ENCODE assay signal across 10 cellular contexts in the genomic region with DNA sequence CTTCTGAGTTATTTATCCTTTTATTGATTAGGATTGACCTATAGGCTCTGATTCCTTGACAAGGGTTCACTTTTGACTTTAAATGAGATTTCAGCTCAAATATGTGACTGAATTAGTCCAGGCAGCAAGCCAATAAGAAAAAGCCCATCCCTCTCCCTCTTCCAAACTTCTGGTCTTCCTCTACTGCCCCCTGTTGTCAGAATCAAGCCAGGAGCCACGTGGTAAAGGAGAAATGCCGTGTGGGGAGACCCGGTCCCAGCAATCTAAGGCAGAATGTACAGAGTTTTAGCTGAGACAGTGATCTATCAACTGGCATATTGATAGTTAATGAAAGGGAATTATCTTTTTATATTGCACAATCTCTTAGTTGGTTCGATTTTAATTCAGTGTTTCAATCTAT. TPM values are rescaled to one million over a fixed set of nuclear protein-coding genes. Genes with fewer than 3 reads are reported as not detected.
DNase-seq lines count a peak whose midpoint lies in the region; ATAC-seq and TF ChIP-seq lines count a peak whose summit lies in the region.
"Had no signal": no experiment of that assay in that cellular context is flagged by ENCODE, and none has a peak within 500 bp of the region (broad histone marks: within the 10 kb centered on the region; RNA-seq: fewer than 3 reads in every experiment).

No MANE protein-coding gene starts in this region.

- peak; percentile 39 for TF ChIP-seq CTCF in SK-N-SH (IDR thresholded peaks at IDR 0.05)
- peak; percentile 43 for TF ChIP-seq CTCF in NB4 (IDR thresholded peaks at IDR 0.05; ENCODE audit: low read depth, low read length)
- TF ChIP-seq CTCF in coronary artery (IDR thresholded peaks at IDR 0.05) = no peak
- TF ChIP-seq CTCF in progenitor cell of endocrine pancreas (IDR thresholded peaks at IDR 0.05; ENCODE audit: unreplicated experiment) = peak; percentile 40

- peaks cover 38% of the 10 kb centered on the region for H3K27me3 Mint-ChIP-seq in progenitor cell of endocrine pancreas

- H3K4me3 Mint-ChIP-seq in progenitor cell of endocrine pancreas (ENCODE audit: low read depth) = no peak overlapping the region

- H3K9me3 Mint-ChIP-seq in progenitor cell of endocrine pancreas (ENCODE audit: low read depth) = no peaks in the 10 kb centered on the region

- H3K9me2 ChIP-seq in SK-N-SH = no peaks in the 10 kb centered on the region

- H3K36me3 Mint-ChIP-seq in progenitor cell of endocrine pancreas (ENCODE audit: insufficient read depth) = no peaks in the 10 kb centered on the region

- no peaks in the 10 kb centered on the region for H3K9me3 ChIP-seq in SK-N-SH

- H2AFZ ChIP-seq in SK-N-SH (ENCODE audit: low read depth) = no peak overlapping the region

- H3K9ac ChIP-seq in SK-N-SH = no peak overlapping the region

- H3K27me3 ChIP-seq in SK-N-SH (ENCODE audit: insufficient read depth) = no peaks in the 10 kb centered on the region

- H3K27ac Mint-ChIP-seq in progenitor cell of endocrine pancreas = no peak overlapping the region

- peaks cover 0 to 6% of the 10 kb centered on the region in 2 experiments; a peak in 1 of 4 replicates for H3K4me1 ChIP-seq in SK-N-SH (ENCODE audit: control insufficient read depth in 1 of 2, insufficient read depth in 2 of 2, low read depth in 1 of 2, low read length in 1 of 2)

- WGBS in SK-N-SH (ENCODE audit: low lambda C conversion rate) = 69% methylated on average over 4 of the region's 4 CpGs

- no peaks in the 10 kb centered on the region for H3F3A ChIP-seq in SK-N-SH (replicated peaks; ENCODE audit: insufficient read depth)

- H3K4me2 ChIP-seq in SK-N-SH = no peak overlapping the region

- no peak for TF ChIP-seq EP300 in SK-N-SH (IDR thresholded peaks at IDR 0.05; ENCODE audit: borderline replicate concordance in 1 of 2, low read depth in 1 of 2, low read length in 1 of 2)

- H3K36me3 ChIP-seq in SK-N-SH (replicated peaks in 1 of 2; ENCODE audit: control insufficient read depth in 1 of 2, insufficient read depth in 2 of 2, low read length in 1 of 2) = no peaks in the 10 kb centered on the region

- peaks cover 1% of the 10 kb centered on the region for H3K4me1 Mint-ChIP-seq in progenitor cell of endocrine pancreas (ENCODE audit: low read depth)

- peak; percentile 14; the same call in 1 of the 2 replicates for TF ChIP-seq RAD21 in SK-N-SH (IDR thresholded peaks at IDR 0.05; ENCODE audit: low read length)

- H3K4me3 ChIP-seq in SK-N-SH (ENCODE audit: low read depth in 2 of 2, low read length in 1 of 2) = no peak overlapping the region
- H3K4me3 ChIP-seq in NB4 (ENCODE audit: low read depth, low read length) = no peak overlapping the region
- peak overlapping the region; percentile 0 for H3K4me3 ChIP-seq in coronary artery

- DNase-seq in SK-N-SH (peak; percentile 24), NB4 (ENCODE audit: low read depth) (peak; percentile 23), coronary artery (ENCODE audit: low spot score) (no peak), progenitor cell of endocrine pancreas (ENCODE audit: low spot score, unreplicated experiment) (no peak), NCI-H2196 (lab: John Stamatoyannopoulos, UW; ENCODE audit: unreplicated experiment) (no peak), activated gamma-delta T cell (lab: John Stamatoyannopoulos, UW) (no peak), NCI-H748 treated with DMSO at 0.1 percent for 48 hours (lab: John Stamatoyannopoulos, UW) (no peak)
- DNase-seq: NCI-H1436 treated with DMSO at 0.1 percent for 48 hours, occipital lobe had no signal

- no peaks in the 10 kb centered on the region for H4K20me1 ChIP-seq in SK-N-SH (ENCODE audit: insufficient read depth)

- H3K27ac ChIP-seq in SK-N-SH (ENCODE audit: low read depth in 2 of 2, low read length in 1 of 2) = no peak overlapping the region
- no peak overlapping the region for H3K27ac ChIP-seq in coronary artery

- CTCF ChIA-PET in SK-N-SH (lab: Yijun Ruan, JAX) = interaction anchor here (0.6 to 2.4 kb wide), 6 partner anchors 9 to 1735 kb away, joined by 3 to 10 read pairs (median 3); no protein-coding TSS in a partner anchor

- ATAC-seq in SK-N-SH treated with all-trans-retinoic acid at 6 μM for 48 hours = no peak

- no peaks in the 10 kb centered on the region for H3K79me2 ChIP-seq in SK-N-SH (ENCODE audit: insufficient read depth)

- POLR2A ChIA-PET in SK-N-SH (lab: Yijun Ruan, JAX) = no interaction called here

- TF ChIP-seq POLR2A in NB4 (IDR thresholded peaks at IDR 0.05; ENCODE audit: extremely low read depth, insufficient read length) = no peak

TF ChIP-seq in SK-N-SH, 30 proteins besides CTCF, POLR2A, EP300 and RAD21 (continues in another document):
- TF ChIP-seq, protein P1, sequence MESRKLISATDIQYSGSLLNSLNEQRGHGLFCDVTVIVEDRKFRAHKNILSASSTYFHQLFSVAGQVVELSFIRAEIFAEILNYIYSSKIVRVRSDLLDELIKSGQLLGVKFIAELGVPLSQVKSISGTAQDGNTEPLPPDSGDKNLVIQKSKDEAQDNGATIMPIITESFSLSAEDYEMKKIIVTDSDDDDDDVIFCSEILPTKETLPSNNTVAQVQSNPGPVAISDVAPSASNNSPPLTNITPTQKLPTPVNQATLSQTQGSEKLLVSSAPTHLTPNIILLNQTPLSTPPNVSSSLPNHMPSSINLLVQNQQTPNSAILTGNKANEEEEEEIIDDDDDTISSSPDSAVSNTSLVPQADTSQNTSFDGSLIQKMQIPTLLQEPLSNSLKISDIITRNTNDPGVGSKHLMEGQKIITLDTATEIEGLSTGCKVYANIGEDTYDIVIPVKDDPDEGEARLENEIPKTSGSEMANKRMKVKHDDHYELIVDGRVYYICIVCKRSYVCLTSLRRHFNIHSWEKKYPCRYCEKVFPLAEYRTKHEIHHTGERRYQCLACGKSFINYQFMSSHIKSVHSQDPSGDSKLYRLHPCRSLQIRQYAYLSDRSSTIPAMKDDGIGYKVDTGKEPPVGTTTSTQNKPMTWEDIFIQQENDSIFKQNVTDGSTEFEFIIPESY (IDR thresholded peaks at IDR 0.05; ENCODE audit: borderline replicate concordance, low read depth) = no peak
- TF ChIP-seq FOXM1 (IDR thresholded peaks at IDR 0.05; ENCODE audit: low read depth) = no peak
- no peak for TF ChIP-seq RXRA (IDR thresholded peaks at IDR 0.05; ENCODE audit: borderline replicate concordance, low read depth)
- no peak for TF ChIP-seq YY1 (IDR thresholded peaks at IDR 0.05; ENCODE audit: low read depth)
- no peak for TF ChIP-seq TAF1 (IDR thresholded peaks at IDR 0.05; ENCODE audit: borderline replicate concordance, low read depth, low read length)
- TF ChIP-seq NRF1 (IDR thresholded peaks at IDR 0.05; ENCODE audit: low read depth, low read length) = no peak
- no peak for TF ChIP-seq FOXJ3 (CRISPR knock-in tag; IDR thresholded peaks at IDR 0.05)
- no peak for TF ChIP-seq NFIC (IDR thresholded peaks at IDR 0.05; ENCODE audit: borderline replicate concordance)
- no peak for TF ChIP-seq POLR2AphosphoS5 (IDR thresholded peaks at IDR 0.05; ENCODE audit: low read depth, low read length)
- TF ChIP-seq, protein P2, sequence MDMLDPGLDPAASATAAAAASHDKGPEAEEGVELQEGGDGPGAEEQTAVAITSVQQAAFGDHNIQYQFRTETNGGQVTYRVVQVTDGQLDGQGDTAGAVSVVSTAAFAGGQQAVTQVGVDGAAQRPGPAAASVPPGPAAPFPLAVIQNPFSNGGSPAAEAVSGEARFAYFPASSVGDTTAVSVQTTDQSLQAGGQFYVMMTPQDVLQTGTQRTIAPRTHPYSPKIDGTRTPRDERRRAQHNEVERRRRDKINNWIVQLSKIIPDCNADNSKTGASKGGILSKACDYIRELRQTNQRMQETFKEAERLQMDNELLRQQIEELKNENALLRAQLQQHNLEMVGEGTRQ (IDR thresholded peaks at IDR 0.05; ENCODE audit: borderline replicate concordance, low read depth, low read length) = no peak

TF ChIP-seq in SK-N-SH treated with all-trans-retinoic acid at 6 μM for 48 hours, 23 proteins besides CTCF, POLR2A, EP300 and RAD21 (continues in another document):
- TF ChIP-seq, protein P3, sequence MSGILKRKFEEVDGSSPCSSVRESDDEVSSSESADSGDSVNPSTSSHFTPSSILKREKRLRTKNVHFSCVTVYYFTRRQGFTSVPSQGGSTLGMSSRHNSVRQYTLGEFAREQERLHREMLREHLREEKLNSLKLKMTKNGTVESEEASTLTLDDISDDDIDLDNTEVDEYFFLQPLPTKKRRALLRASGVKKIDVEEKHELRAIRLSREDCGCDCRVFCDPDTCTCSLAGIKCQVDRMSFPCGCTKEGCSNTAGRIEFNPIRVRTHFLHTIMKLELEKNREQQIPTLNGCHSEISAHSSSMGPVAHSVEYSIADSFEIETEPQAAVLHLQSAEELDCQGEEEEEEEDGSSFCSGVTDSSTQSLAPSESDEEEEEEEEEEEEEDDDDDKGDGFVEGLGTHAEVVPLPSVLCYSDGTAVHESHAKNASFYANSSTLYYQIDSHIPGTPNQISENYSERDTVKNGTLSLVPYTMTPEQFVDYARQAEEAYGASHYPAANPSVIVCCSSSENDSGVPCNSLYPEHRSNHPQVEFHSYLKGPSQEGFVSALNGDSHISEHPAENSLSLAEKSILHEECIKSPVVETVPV (CRISPR knock-in tag; IDR thresholded peaks at IDR 0.05) = no peak
- TF ChIP-seq ZC3H10 (CRISPR knock-in tag; IDR thresholded peaks at IDR 0.05) (no peak), TCF4 (CRISPR knock-in tag; IDR thresholded peaks at IDR 0.05; ENCODE audit: borderline replicate concordance) (no peak), CSDC2 (CRISPR knock-in tag; IDR thresholded peaks at IDR 0.05) (no peak)

RNA-seq across cellular contexts. Expression of a gene that starts 5.2 kb away (rescaled TPM):
- polyA plus RNA-seq in SK-N-SH (2012; rRNA removed) = 0.90 and 1.5 TPM in 2 replicates
- polyA plus RNA-seq in SK-N-SH (2012; cell fraction: cytosol; rRNA removed) = 1.2 and 1.3 TPM in 2 replicates
- polyA plus RNA-seq in SK-N-SH (2012; cell fraction: nucleus; rRNA removed) = 1.3 and 2.6 TPM in 2 replicates
- 3.2 and 6.3 TPM in 2 replicates for total RNA-seq in progenitor cell of endocrine pancreas

Comparison
In these comparisons a context has a peak if more than half of its experiments do, and no peak if none do; other contexts are left out.
1. DNase-seq: peak in SK-N-SH (single experiment) and NB4 (single experiment); none in coronary artery (single experiment), progenitor cell of endocrine pancreas (single experiment), NCI-H2196 (single experiment), activated gamma-delta T cell (single experiment) and NCI-H748 treated with DMSO at 0.1 percent for 48 hours (single experiment).